Comparison of ENCODE assay signal across 8 cellular contexts in genomic region chr10:86971146-86971991, GRCh38. TPM values are rescaled to one million over a fixed set of nuclear protein-coding genes. Genes with fewer than 3 reads are reported as not detected.
DNase-seq lines count a peak whose midpoint lies in the region; ATAC-seq and TF ChIP-seq lines count a peak whose summit lies in the region.

No MANE protein-coding gene starts in this region.

- H3K4me3 ChIP-seq in PC-9 = peak overlapping the region; percentile 81
- peak overlapping the region; percentile 71 to 74 for H3K4me3 ChIP-seq in foreskin fibroblast (ENCODE audit: low read depth in 1 of 2, low read length in 2 of 2)

- H3F3A ChIP-seq in PC-9 (ENCODE audit: insufficient read depth, low read depth) = peaks cover 48% of the 10 kb centered on the region

- H3K36me3 ChIP-seq in PC-9 (ENCODE audit: low read depth) = no peaks in the 10 kb centered on the region

- no peaks in the 10 kb centered on the region for H3K9me3 ChIP-seq in PC-9 (ENCODE audit: insufficient read depth, low read depth)

- peak overlapping the region; percentile 91 for H3K27ac ChIP-seq in PC-9
- peak overlapping the region; percentile 85 for H3K27ac ChIP-seq in temporal lobe (ENCODE audit: low read depth, low read length)

- CTCF ChIA-PET in PC-9 (lab: Charles Lee) = no interaction called here

- intact Hi-C loops in PC-9 (cut with micrococcal nuclease; ENCODE audit: unreplicated experiment) = loop anchor here (2.0 to 5.0 kb wide), 2 partner anchors 51 to 123 kb away; partner anchors contain the start of genes FAM25A, GLUD1 and SHLD2

- H3K4me2 ChIP-seq in PC-9 = peak overlapping the region; percentile 95

- no peaks in the 10 kb centered on the region for H4K20me1 ChIP-seq in PC-9 (ENCODE audit: insufficient read depth)

- H3K4me1 ChIP-seq in PC-9 (replicated peaks; ENCODE audit: insufficient read depth) = peaks cover 63% of the 10 kb centered on the region

- in situ Hi-C loops in ACHN (cut with HindIII; ENCODE audit: low pct_ligation_motif_present, low pct_unique_long_range_greater_than_20kb, low sequenced_read_pairs) = no loop called here

- DNase-seq in ACHN (peak; percentile 92), PC-9 (peak; percentile 66 to 88), foreskin fibroblast (peak; percentile 90 to 97), omental fat pad (ENCODE audit: low spot score) (peak; percentile 80)
- peak; percentile 96 for DNase-seq in activated effector memory CD4-positive, alpha-beta T cell treated with anti-CD3 and anti-CD28 coated beads, Interleukin-2, amount 50 U/mL, for 16 hours

- no peaks in the 10 kb centered on the region for H3K9me2 ChIP-seq in PC-9 (ENCODE audit: insufficient read depth)

- H3K79me2 ChIP-seq in PC-9 (ENCODE audit: low read depth) = peaks cover 27% of the 10 kb centered on the region

- TF ChIP-seq CTCF in PC-9 (conservative IDR thresholded peaks at IDR 0.05) (no peak), foreskin fibroblast (IDR thresholded peaks at IDR 0.05; ENCODE audit: low read depth, low read length) (no peak), omental fat pad (IDR thresholded peaks at IDR 0.05) (no peak)

- ATAC-seq in GM18868 (IDR thresholded peaks at IDR 0.05; ENCODE audit: unreplicated experiment) (peak; percentile 80), HG03066 (IDR thresholded peaks at IDR 0.05; ENCODE audit: low read depth, unreplicated experiment) (peak; percentile 63), omental fat pad (ENCODE audit: low FRiP score) (peak; percentile 74)

- POLR2A ChIA-PET in PC-9 (lab: Charles Lee; ENCODE audit: unreplicated experiment) = no interaction called here

- peak overlapping the region; percentile 67 for H2AFZ ChIP-seq in PC-9

- H3K27me3 ChIP-seq in PC-9 (ENCODE audit: insufficient read depth, low read depth) = no peaks in the 10 kb centered on the region

- BruUV-seq in PC-9 (replicated peaks; lab: Mats Ljungman, UMichigan) = no TSS peak

RNA-seq across cellular contexts. Expression of gene ADIRF, which starts 3.1 kb away (rescaled TPM):
- total RNA-seq in PC-9 (2021) (51.0 and 72.8 TPM in 2 replicates), omental fat pad (100 to 1,000 TPM; 504 to 829 (median 668) TPM), temporal lobe (0.98 TPM)

RNA-seq across cellular contexts. Expression of gene SNCG, which starts 13.0 kb away (rescaled TPM):
- 99.4 and 144 TPM in 2 replicates for total RNA-seq in PC-9 (2021)
- 100 to 1,000 TPM in 3 of 4 donors, 10 to 100 TPM in 1; 70.9 to 252 (median 180) TPM for total RNA-seq in omental fat pad
- 0.98 TPM for total RNA-seq in temporal lobe

RNA-seq across cellular contexts. Expression of gene MMRN2, which starts 14.0 kb away (rescaled TPM):
- total RNA-seq in PC-9 (2021) = 12.1 and 13.4 TPM in 2 replicates
- 100 to 1,000 TPM in 1 of 4 donors, 10 to 100 TPM in 3; 29.3 to 148 (median 78.2) TPM for total RNA-seq in omental fat pad
- total RNA-seq in temporal lobe = 5.2 TPM

RNA-seq across cellular contexts. Expression of gene FAM25A, which starts 48.7 kb away (rescaled TPM):
- total RNA-seq in PC-9 (2021) (8.2 and 11.4 TPM in 2 replicates), omental fat pad (not detected), temporal lobe (not detected)

Comparison
In these comparisons a context has a peak if more than half of its experiments do, and no peak if none do; other contexts are left out.
1. Peak in every context shown above with its lines: DNase-seq, ATAC-seq, H3K4me3 ChIP-seq and H3K27ac ChIP-seq.
2. RNA of gene ADIRF, which starts 3.1 kb away (total RNA-seq): 504 to 829 TPM in omental fat pad and 51.0 to 72.8 TPM in PC-9; 0.98 TPM in temporal lobe (single experiment); every median in the first group is over 10 times any median in the second.
3. RNA of gene SNCG, which starts 13.0 kb away (total RNA-seq): 70.9 to 252 TPM in omental fat pad and 99.4 to 144 TPM in PC-9; 0.98 TPM in temporal lobe (single experiment); every median in the first group is over 10 times any median in the second.